Comparison of ENCODE assay signal across 8 cellular contexts in genomic region chr17:57902117-57902799, GRCh38. TPM values are rescaled to one million over a fixed set of nuclear protein-coding genes. Genes with fewer than 3 reads are reported as not detected.
DNase-seq lines count a peak whose midpoint lies in the region; ATAC-seq and TF ChIP-seq lines count a peak whose summit lies in the region.

No MANE protein-coding gene starts in this region.

- DNase-seq in CD14-positive monocyte (ENCODE audit: low spot score) (no peak), esophagus squamous epithelium (lab: John Stamatoyannopoulos, UW) (no peak), upper lobe of right lung (no peak), H7 (no peak), NCI-H1092 treated with DMSO at 0.1 percent for 48 hours (lab: John Stamatoyannopoulos, UW) (no peak)
- DNase-seq in activated CD4-positive, alpha-beta T cell treated with anti-CD3 and anti-CD28 coated beads for 1 hour = no peak

- TF ChIP-seq CTCF in CD14-positive monocyte (IDR thresholded peaks at IDR 0.05) (no peak), esophagus squamous epithelium (IDR thresholded peaks at IDR 0.05) (no peak), upper lobe of right lung (IDR thresholded peaks at IDR 0.05) (no peak)

- H3K27ac ChIP-seq in esophagus squamous epithelium = peak overlapping the region; percentile 84 to 92 (median 89)
- peak overlapping the region; percentile 91 for H3K27ac ChIP-seq in upper lobe of right lung

- ATAC-seq in GM19395 (IDR thresholded peaks at IDR 0.05; ENCODE audit: unreplicated experiment) (peak; percentile 65), HG03439 (IDR thresholded peaks at IDR 0.05; ENCODE audit: unreplicated experiment) (peak; percentile 64), upper lobe of right lung (no peak)

- H3K9me3 ChIP-seq in esophagus squamous epithelium = no peaks in the 10 kb centered on the region
- no peaks in the 10 kb centered on the region for H3K9me3 ChIP-seq in upper lobe of right lung

- peaks cover 71 to 100% (median 81%) of the 10 kb centered on the region in 3 donors for H3K4me1 ChIP-seq in esophagus squamous epithelium
- H3K4me1 ChIP-seq in upper lobe of right lung = peaks cover 75% of the 10 kb centered on the region

- H3K27me3 Mint-ChIP-seq in CD14-positive monocyte (ENCODE audit: low read depth in 3 of 3) = peaks cover 0 to 2% (median 0%) of the 10 kb centered on the region in 3 donors

- H3K4me3 Mint-ChIP-seq in CD14-positive monocyte = peak overlapping the region in 1 of 2 donors; percentile 42

- TF ChIP-seq POLR2A in esophagus squamous epithelium (IDR thresholded peaks at IDR 0.05) = no peak

- H3K36me3 Mint-ChIP-seq in CD14-positive monocyte = peaks cover 2 to 6% of the 10 kb centered on the region in 2 donors

- H3K36me3 ChIP-seq in esophagus squamous epithelium (no peaks in the 10 kb centered on the region), upper lobe of right lung (no peaks in the 10 kb centered on the region), H7 (replicated peaks; ENCODE audit: control insufficient read depth, insufficient read depth, low read length) (no peaks in the 10 kb centered on the region)

- no peaks in the 10 kb centered on the region for H3K27me3 ChIP-seq in esophagus squamous epithelium
- H3K27me3 ChIP-seq in upper lobe of right lung = no peaks in the 10 kb centered on the region
- H3K27me3 ChIP-seq in H7 (ENCODE audit: control insufficient read depth, insufficient read depth, low read length) = no peaks in the 10 kb centered on the region

- peak overlapping the region; percentile 92 to 98 (median 96) for H3K27ac Mint-ChIP-seq in CD14-positive monocyte

- 46 to 47% methylated on average over 12 to 13 of the region's 13 CpGs for WGBS in esophagus squamous epithelium, 2 donors

- H3K9me3 Mint-ChIP-seq in CD14-positive monocyte = peaks cover 0 to 5% (median 0%) of the 10 kb centered on the region in 7 donors

- H3K4me1 Mint-ChIP-seq in CD14-positive monocyte = peaks cover 94% of the 10 kb centered on the region

- intact Hi-C loops in CD14-positive monocyte (cut with micrococcal nuclease) (loop anchor here in 1 of 2 donors (10.0 kb wide), 1 partner anchor 47 kb away; the partner anchor contains the start of gene MRPS23), esophagus squamous epithelium (cut with DNase I) (no loop called here), upper lobe of right lung (cut with DNase I) (no loop called here)

- no peak overlapping the region for H3K4me3 ChIP-seq in esophagus squamous epithelium
- no peak overlapping the region for H3K4me3 ChIP-seq in upper lobe of right lung
- H3K4me3 ChIP-seq in H7 (ENCODE audit: insufficient read depth, low read depth, low read length) = no peak overlapping the region

RNA-seq across cellular contexts. Expression of gene MRPS23, which starts 52.4 kb away (rescaled TPM):
- 10 to 100 TPM; 32.7 to 40.6 TPM for polyA plus RNA-seq in CD14-positive monocyte
- 10 to 100 TPM in 3 of 4 donors, 1 to 10 TPM in 1; 9.9 to 25.2 (median 20.8) TPM for total RNA-seq in esophagus squamous epithelium
- 36.0 TPM for total RNA-seq in upper lobe of right lung
- 56.1 and 65.9 TPM in 2 replicates for total RNA-seq in H7 (2014; rRNA removed; shearing (Covaris generic))

RNA-seq across cellular contexts. Expression of gene CUEDC1, which starts 53.0 kb away (rescaled TPM):
- polyA plus RNA-seq in CD14-positive monocyte = 1 to 10 TPM; 4.2 to 4.3 TPM
- total RNA-seq in esophagus squamous epithelium (10 to 100 TPM in 3 of 4 donors, 1 to 10 TPM in 1; 7.4 to 27.3 (median 18.4) TPM), upper lobe of right lung (41.9 TPM)
- 8.1 and 13.9 TPM in 2 replicates for total RNA-seq in H7 (2014; rRNA removed; shearing (Covaris generic))
